In genomic region chr3:124634210-124635168, GRCh38 we compare ENCODE assay signal across 2 cellular contexts.
TF ChIP-seq lines count a peak whose summit lies in the region.

No MANE protein-coding gene starts in this region.

TF ChIP-seq in WTC11, 78 proteins besides CTCF, POLR2A, EP300 and RAD21 (continued from another document):
- TF ChIP-seq NFYB (CRISPR knock-in tag; conservative IDR thresholded peaks at IDR 0.05; ENCODE audit: low read depth), result no peak

TF ChIP-seq in HEK293T, 16 proteins besides CTCF, POLR2A, EP300 and RAD21 (continued from another document):
- TF ChIP-seq PKNOX1 (IDR thresholded peaks at IDR 0.05) (no peak), FOXK2 (IDR thresholded peaks at IDR 0.05) (no peak), L3MBTL2 (conservative IDR thresholded peaks at IDR 0.05) (no peak)
